ENCODE assay signal across 28 cellular contexts in the genomic region with DNA sequence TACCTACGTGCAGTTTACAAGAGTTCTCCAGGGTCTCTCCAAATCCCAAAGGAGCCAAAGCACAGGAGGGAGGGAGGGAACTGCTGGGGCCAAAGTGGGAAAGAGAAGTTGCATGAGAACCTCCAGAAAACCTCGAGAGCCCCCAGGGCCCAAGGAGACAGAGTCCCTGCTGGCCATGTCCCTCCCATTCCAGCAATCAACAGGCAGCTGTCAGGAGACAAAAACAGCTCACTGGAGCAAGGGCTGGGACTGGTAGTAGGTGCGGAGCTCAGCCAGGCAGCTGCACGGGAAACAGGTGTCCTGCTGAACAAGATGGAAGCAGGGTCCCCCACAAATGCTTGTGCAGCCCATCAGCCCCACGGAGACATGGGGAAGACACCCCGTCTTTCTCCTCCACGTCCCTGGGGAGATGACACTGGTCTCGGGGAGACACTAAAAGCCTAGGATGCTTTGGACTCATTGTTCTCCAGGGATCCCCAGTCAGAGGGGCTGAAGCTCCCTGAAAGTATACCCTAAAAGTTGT.
"Had no signal": no experiment of that assay in that cellular context is flagged by ENCODE, and none has a peak within 500 bp of the region (broad histone marks: within the 10 kb centered on the region; RNA-seq: fewer than 3 reads in every experiment).

No MANE protein-coding gene starts in this region.

- H3K27ac ChIP-seq: adrenal gland, body of pancreas, esophagus muscularis mucosa, foreskin keratinocyte, heart right ventricle, left lung, right atrium auricular region, thoracic aorta, uterus, VCaP had no signal

- H3K9me3 ChIP-seq: adrenal gland, body of pancreas, esophagus muscularis mucosa, heart right ventricle, left lung, right atrium auricular region, thoracic aorta, uterus had no signal

- H3K4me3 Mint-ChIP-seq: activated naive CD8-positive, alpha-beta T cell treated with anti-CD3 and anti-CD28 coated beads for 36 hours; dendritic cell treated with granulocyte-macrophage colony-stimulating factor and Interleukin-4, amounts not matched to agents 40 ng/mL and 50 ng/mL, for 4 days; endodermal cell; natural killer cell treated with Interleukin-12 subunit alpha and Interleukin-12 subunit beta and Interleukin-15 and Interleukin-18, amount 100 ng/mL, for 72 hours had no signal

- H3K4me1 ChIP-seq: adrenal gland, body of pancreas, esophagus muscularis mucosa, heart right ventricle, left lung, right atrium auricular region, uterus had no signal

- H3K36me3 ChIP-seq: adrenal gland, esophagus muscularis mucosa, heart right ventricle, left lung, right atrium auricular region, thoracic aorta, uterus had no signal

- H3K27me3 Mint-ChIP-seq: activated naive CD8-positive, alpha-beta T cell treated with anti-CD3 and anti-CD28 coated beads for 36 hours; dendritic cell treated with granulocyte-macrophage colony-stimulating factor and Interleukin-4, amounts not matched to agents 40 ng/mL and 50 ng/mL, for 4 days had no signal

- H3K4me3 ChIP-seq: adrenal gland, body of pancreas, esophagus muscularis mucosa, heart right ventricle, left lung, lung, right atrium auricular region, thoracic aorta, uterus had no signal

- H3K27ac Mint-ChIP-seq: activated naive CD8-positive, alpha-beta T cell treated with anti-CD3 and anti-CD28 coated beads for 36 hours; dendritic cell treated with granulocyte-macrophage colony-stimulating factor and Interleukin-4, amounts not matched to agents 40 ng/mL and 50 ng/mL, for 4 days; endodermal cell; natural killer cell treated with Interleukin-12 subunit alpha and Interleukin-12 subunit beta and Interleukin-15 and Interleukin-18, amount 100 ng/mL, for 72 hours had no signal

- DNase-seq: activated CD4-positive, alpha-beta T cell treated with anti-CD3 and anti-CD28 coated beads for 48 hours; activated CD4-positive, alpha-beta T cell treated with anti-CD3 and anti-CD28 coated beads, Interleukin-2, amount 50 U/mL, for 48 hours; activated CD8-positive, alpha-beta memory T cell treated with anti-CD3 and anti-CD28 coated beads for 24 hours; activated effector memory CD4-positive, alpha-beta T cell treated with Interleukin-2 at 50 U/mL for 16 hours; activated naive CD4-positive, alpha-beta T cell treated with Interleukin-2 at 50 U/mL for 16 hours; activated naive CD8-positive, alpha-beta T cell treated with anti-CD3 and anti-CD28 coated beads for 36 hours; adrenal gland; aorta; body of pancreas; central memory CD4-positive, alpha-beta T cell; endodermal cell; foreskin keratinocyte; heart right ventricle; left lung; nucleus accumbens; stimulated activated CD4-positive, alpha-beta T cell treated with anti-CD3 and anti-CD28 coated beads, Interleukin-12 subunit alpha, Interleukin-12 subunit beta, amount 100 ng/mL, for 4 hours; stimulated activated CD4-positive, alpha-beta T cell treated with anti-CD3 and anti-CD28 coated beads, Interleukin-4, amount 100 ng/mL, for 1 hour; stimulated activated naive CD8-positive, alpha-beta T cell treated with anti-CD3 and anti-CD28 coated beads, Interleukin-15, Interleukin-2, amounts not matched to agents 100 U/mL and 50 U/mL, for 24 hours; trophoblast cell; uterus had no signal

- ATAC-seq: activated CD4-positive, CD25-positive, alpha-beta regulatory T cell treated with anti-CD3 and anti-CD28 coated beads, Interleukin-2, amount 50 U/mL, for 24 hours; body of pancreas; foreskin keratinocyte; heart right ventricle; left lung; natural killer cell treated with Interleukin-12 subunit alpha and Interleukin-12 subunit beta and Interleukin-15 and Interleukin-18, amount 100 ng/mL, for 72 hours; stimulated activated naive CD8-positive, alpha-beta T cell treated with anti-CD3 and anti-CD28 coated beads, Interleukin-15, Interleukin-2, amounts not matched to agents 100 U/mL and 50 U/mL, for 24 hours had no signal

- H3K4me1 Mint-ChIP-seq: activated naive CD8-positive, alpha-beta T cell treated with anti-CD3 and anti-CD28 coated beads for 36 hours had no signal

- H3K36me3 Mint-ChIP-seq: activated naive CD8-positive, alpha-beta T cell treated with anti-CD3 and anti-CD28 coated beads for 36 hours; natural killer cell treated with Interleukin-12 subunit alpha and Interleukin-12 subunit beta and Interleukin-15 and Interleukin-18, amount 100 ng/mL, for 72 hours had no signal

- H3K27me3 ChIP-seq: adrenal gland, body of pancreas, foreskin keratinocyte, right atrium auricular region, uterus had no signal

- H3K9me3 Mint-ChIP-seq: activated naive CD8-positive, alpha-beta T cell treated with anti-CD3 and anti-CD28 coated beads for 36 hours; dendritic cell treated with granulocyte-macrophage colony-stimulating factor and Interleukin-4, amounts not matched to agents 40 ng/mL and 50 ng/mL, for 4 days; endodermal cell; natural killer cell treated with Interleukin-12 subunit alpha and Interleukin-12 subunit beta and Interleukin-15 and Interleukin-18, amount 100 ng/mL, for 72 hours had no signal
